Comparison of ENCODE assay signal across 1 cellular context in genomic region chr3:44983413-44984040, GRCh38.
TF ChIP-seq lines count a peak whose summit lies in the region.

No MANE protein-coding gene starts in this region.

TF ChIP-seq in endothelial cell of umbilical vein, 7 proteins besides CTCF, POLR2A, EP300 and RAD21:
- TF ChIP-seq POLR2AphosphoS5 (IDR thresholded peaks at IDR 0.05; ENCODE audit: insufficient read depth, low read depth, low read length) (no peak), GATA2 (IDR thresholded peaks at IDR 0.05; ENCODE audit: insufficient read depth, insufficient read length, low read depth, low read length) (no peak), EZH2 (IDR thresholded peaks at IDR 0.05; ENCODE audit: borderline replicate concordance, low read depth, low read length, severe bottlenecking) (no peak), FOS (IDR thresholded peaks at IDR 0.05; ENCODE audit: borderline replicate concordance, insufficient read depth, low read length) (no peak), MYC (IDR thresholded peaks at IDR 0.05; ENCODE audit: low read depth, low read length) (no peak), JUN (IDR thresholded peaks at IDR 0.05; ENCODE audit: borderline replicate concordance, insufficient read depth, insufficient read length, low read depth) (no peak)
- TF ChIP-seq, protein P1, sequence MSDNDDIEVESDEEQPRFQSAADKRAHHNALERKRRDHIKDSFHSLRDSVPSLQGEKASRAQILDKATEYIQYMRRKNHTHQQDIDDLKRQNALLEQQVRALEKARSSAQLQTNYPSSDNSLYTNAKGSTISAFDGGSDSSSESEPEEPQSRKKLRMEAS (IDR thresholded peaks at IDR 0.05; ENCODE audit: insufficient read depth, insufficient read length), result no peak
